1 cellular context compared by ENCODE assay signal in genomic region chr17:48161127-48161905, GRCh38.
TF ChIP-seq lines count a peak whose summit lies in the region.

No MANE protein-coding gene starts in this region.

TF ChIP-seq in GM23338, 12 proteins besides CTCF, POLR2A, EP300 and RAD21 (continued from another document):
- TF ChIP-seq REST (IDR thresholded peaks at IDR 0.05; ENCODE audit: unreplicated experiment) (no peak), CREB1 (CRISPR knock-in tag; IDR thresholded peaks at IDR 0.05; ENCODE audit: low read depth) (no peak), EZH2 (IDR thresholded peaks at IDR 0.05; ENCODE audit: low read depth, unreplicated experiment) (no peak), EZH2phosphoT487 (IDR thresholded peaks at IDR 0.05; ENCODE audit: unreplicated experiment) (no peak), POLR2AphosphoS5 (IDR thresholded peaks at IDR 0.05; ENCODE audit: low read depth) (no peak), JUNB (IDR thresholded peaks at IDR 0.05; ENCODE audit: unreplicated experiment) (no peak), STAT1 (IDR thresholded peaks at IDR 0.05; ENCODE audit: unreplicated experiment) (no peak), ZNF331 (CRISPR knock-in tag; IDR thresholded peaks at IDR 0.05; ENCODE audit: low read depth) (no peak), ETS1 (IDR thresholded peaks at IDR 0.05) (no peak)
